ENCODE assay signal across 8 cellular contexts in genomic region chr3:85567074-85567676, GRCh38.
A peak's percentile ranks its signal among the peaks of the same experiment; 100 is the strongest.
DNase-seq lines count a peak whose midpoint lies in the region; ATAC-seq and TF ChIP-seq lines count a peak whose summit lies in the region.

No MANE protein-coding gene starts in this region.

- H3K4me1 ChIP-seq in CD8-positive, alpha-beta memory T cell (ENCODE audit: insufficient read depth, low read length): no peaks in the 10 kb centered on the region

- POLR2A ChIA-PET in CD8-positive, alpha-beta memory T cell (lab: Charles Lee): no interaction called here

- no peak overlapping the region for H3K4me3 ChIP-seq in astrocyte of the cerebellum (ENCODE audit: low read depth, low read length)
- no peak overlapping the region for H3K4me3 ChIP-seq in CD8-positive, alpha-beta memory T cell (ENCODE audit: low read length)

- no peaks in the 10 kb centered on the region for H3K27me3 ChIP-seq in CD8-positive, alpha-beta memory T cell (ENCODE audit: insufficient read depth, low read length, poor library complexity, severe bottlenecking)

- DNase-seq in NCI-H2171 treated with DMSO at 0.1 percent for 48 hours (lab: John Stamatoyannopoulos, UW) (peak; percentile 3), NCI-H2171 (lab: John Stamatoyannopoulos, UW) (no peak), NCI-H2029 (lab: John Stamatoyannopoulos, UW) (peak; percentile 45), astrocyte of the cerebellum (ENCODE audit: low read depth) (peak; percentile 31), kidney tubule cell (ENCODE audit: low spot score) (peak; percentile 60), NCI-H128 (lab: John Stamatoyannopoulos, UW; ENCODE audit: unreplicated experiment) (no peak)
- no peak for DNase-seq in CD8-positive, alpha-beta memory T cell

- CTCF ChIA-PET in CD8-positive, alpha-beta memory T cell (lab: Charles Lee): no interaction called here

- no peak overlapping the region for H3K4me3 Mint-ChIP-seq in CD8-positive, alpha-beta memory T cell

- no peaks in the 10 kb centered on the region for H3K27me3 Mint-ChIP-seq in CD8-positive, alpha-beta memory T cell

- no peak overlapping the region for H3K27ac ChIP-seq in CD8-positive, alpha-beta memory T cell (ENCODE audit: low read depth, low read length)

- H3K9me3 ChIP-seq in CD8-positive, alpha-beta memory T cell (ENCODE audit: low read length): no peaks in the 10 kb centered on the region

- H3K4me1 Mint-ChIP-seq in CD8-positive, alpha-beta memory T cell: no peaks in the 10 kb centered on the region

- H3K36me3 Mint-ChIP-seq in CD8-positive, alpha-beta memory T cell: no peaks in the 10 kb centered on the region

- no peak overlapping the region for H3K27ac Mint-ChIP-seq in CD8-positive, alpha-beta memory T cell

- H3K9me3 Mint-ChIP-seq in CD8-positive, alpha-beta memory T cell: peaks cover under 1 to 15% (median 7%) of the 10 kb centered on the region in 5 donors

- no peaks in the 10 kb centered on the region for H3K36me3 ChIP-seq in CD8-positive, alpha-beta memory T cell (ENCODE audit: insufficient read depth, low read length)

- ATAC-seq in GM21825 (IDR thresholded peaks at IDR 0.05; ENCODE audit: unreplicated experiment): peak; percentile 73

- TF ChIP-seq CTCF in astrocyte of the cerebellum (IDR thresholded peaks at IDR 0.05; ENCODE audit: low read depth, low read length, missing control alignments): peak; percentile 63

- in situ Hi-C loops in astrocyte of the cerebellum (cut with HindIII; ENCODE audit: low sequenced_read_pairs): no loop called here

Comparison
In these comparisons a context has a peak if more than half of its experiments do, and no peak if none do; other contexts are left out.
1. DNase-seq: peak in NCI-H2171 treated with DMSO at 0.1 percent for 48 hours (single experiment), NCI-H2029 (single experiment), astrocyte of the cerebellum (single experiment) and kidney tubule cell (single experiment); none in NCI-H2171 (single experiment), NCI-H128 (single experiment) and CD8-positive, alpha-beta memory T cell (0 of 5).